Comparison of ENCODE assay signal across 8 cellular contexts in the genomic region with DNA sequence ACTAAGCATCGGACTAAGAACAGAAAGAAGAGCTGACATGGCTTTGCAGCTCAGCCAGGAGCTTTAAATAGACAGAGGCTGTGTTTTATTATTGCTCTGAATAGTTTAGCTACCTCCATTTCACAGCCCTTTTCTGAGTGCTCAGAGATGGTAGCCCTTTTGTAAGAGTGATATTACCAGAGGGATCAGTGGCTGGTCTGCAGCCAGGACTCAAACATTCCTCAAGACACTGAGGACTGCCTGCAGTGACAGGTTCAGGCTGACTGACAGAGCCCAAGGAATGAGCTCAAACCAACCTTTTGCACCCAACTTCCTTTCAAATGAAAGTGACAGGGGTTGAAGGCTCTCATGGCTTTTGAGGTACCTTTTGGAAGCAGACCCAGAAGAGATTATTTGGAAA.
DNase-seq lines count a peak whose midpoint lies in the region; ATAC-seq and TF ChIP-seq lines count a peak whose summit lies in the region.

No MANE protein-coding gene starts in this region.

- WGBS in SK-N-SH (ENCODE audit: low lambda C conversion rate), result 78% methylated on average over 1 of the region's 1 CpG
- 4 to 7% methylated on average over 1 of the region's 1 CpG for WGBS in heart right ventricle, 2 donors
- WGBS in suprapubic skin, result 15% methylated on average over 1 of the region's 1 CpG

- H3K9me2 ChIP-seq in SK-N-SH, result no peaks in the 10 kb centered on the region

- TF ChIP-seq RAD21 in SK-N-SH (IDR thresholded peaks at IDR 0.05; ENCODE audit: low read length), result no peak

- no peaks in the 10 kb centered on the region for H3K79me2 ChIP-seq in SK-N-SH (ENCODE audit: insufficient read depth)

- CTCF ChIA-PET in SK-N-SH (lab: Yijun Ruan, JAX), result interaction anchor here (0.6 to 1.5 kb wide), 4 partner anchors 9 to 1075 kb away, joined by 3 to 5 read pairs (median 4); no protein-coding TSS in a partner anchor

- peaks cover 3% of the 10 kb centered on the region for H3F3A ChIP-seq in SK-N-SH (replicated peaks; ENCODE audit: insufficient read depth)

- H3K4me3 ChIP-seq in SK-N-SH (ENCODE audit: low read depth in 2 of 2, low read length in 1 of 2), result no peak overlapping the region; a peak in 1 of 4 replicates
- peak overlapping the region in 8 of 10 donors; percentile 5 to 42 (median 33) for H3K4me3 ChIP-seq in heart right ventricle
- peak overlapping the region; percentile 21 for H3K4me3 ChIP-seq in suprapubic skin

- no peaks in the 10 kb centered on the region for H3K27me3 ChIP-seq in SK-N-SH (ENCODE audit: insufficient read depth)
- H3K27me3 ChIP-seq in heart right ventricle, result no peaks in the 10 kb centered on the region
- no peaks in the 10 kb centered on the region for H3K27me3 ChIP-seq in suprapubic skin

- intact Hi-C loops in heart right ventricle (cut with DNase I), result loop anchor here in 1 of 10 donors (5.0 kb wide), 1 partner anchor 152 kb away; no protein-coding TSS in a partner anchor

- POLR2A ChIA-PET in SK-N-SH (lab: Yijun Ruan, JAX), result no interaction called here

- peak overlapping the region; percentile 56 for H3K4me2 ChIP-seq in SK-N-SH

- no peaks in the 10 kb centered on the region for H3K9me3 ChIP-seq in SK-N-SH
- no peaks in the 10 kb centered on the region for H3K9me3 ChIP-seq in heart right ventricle
- H3K9me3 ChIP-seq in suprapubic skin, result no peaks in the 10 kb centered on the region

- no peak for TF ChIP-seq POLR2A in suprapubic skin (IDR thresholded peaks at IDR 0.05)

- peak; percentile 34 for ATAC-seq in GM18517 (IDR thresholded peaks at IDR 0.05; ENCODE audit: unreplicated experiment)
- ATAC-seq in HG02588 (IDR thresholded peaks at IDR 0.05; ENCODE audit: unreplicated experiment), result peak; percentile 41
- ATAC-seq in heart right ventricle, result peak; percentile 23 to 75 (median 52)

- no peak for TF ChIP-seq CTCF in SK-N-SH (IDR thresholded peaks at IDR 0.05)
- no peak for TF ChIP-seq CTCF in heart right ventricle (IDR thresholded peaks at IDR 0.05)
- no peak for TF ChIP-seq CTCF in suprapubic skin (IDR thresholded peaks at IDR 0.05)

- TF ChIP-seq EP300 in SK-N-SH (IDR thresholded peaks at IDR 0.05; ENCODE audit: borderline replicate concordance in 1 of 2, low read depth in 1 of 2, low read length in 1 of 2) (no peak), suprapubic skin (IDR thresholded peaks at IDR 0.05) (no peak)

- H3K27ac ChIP-seq in SK-N-SH (ENCODE audit: low read depth in 2 of 2, low read length in 1 of 2) (peak overlapping the region; percentile 35 to 39; a peak in 2 of 4 replicates), heart right ventricle (peak overlapping the region in 9 of 10 donors; percentile 22 to 79 (median 76)), suprapubic skin (no peak overlapping the region)

- H3K4me1 ChIP-seq in SK-N-SH (ENCODE audit: control insufficient read depth in 1 of 2, insufficient read depth in 2 of 2, low read depth in 1 of 2, low read length in 1 of 2) (peaks cover 0 to 18% of the 10 kb centered on the region in 2 experiments; a peak in 3 of 4 replicates), heart right ventricle (peaks cover 4 to 47% (median 31%) of the 10 kb centered on the region in 9 donors), suprapubic skin (peaks cover 8% of the 10 kb centered on the region)

- DNase-seq in SK-N-SH (no peak), heart right ventricle (peak; percentile 11 to 17), suprapubic skin (ENCODE audit: low spot score in 2 of 2) (no peak), HPDE6-E6E7 (ENCODE audit: extremely low spot score) (no peak), SKM-1 treated with dmso at 0.1 percent for 144 hours (lab: John Stamatoyannopoulos, UW; ENCODE audit: unreplicated experiment) (no peak)
- DNase-seq in activated effector memory CD4-positive, alpha-beta T cell treated with Interleukin-2 at 50 U/mL for 16 hours, result no peak

- H3K36me3 ChIP-seq in SK-N-SH (replicated peaks in 1 of 2; ENCODE audit: control insufficient read depth in 1 of 2, insufficient read depth in 2 of 2, low read length in 1 of 2), result peaks cover 3 to 13% of the 10 kb centered on the region in 2 experiments
- no peaks in the 10 kb centered on the region for H3K36me3 ChIP-seq in heart right ventricle
- H3K36me3 ChIP-seq in suprapubic skin, result no peaks in the 10 kb centered on the region

- H4K20me1 ChIP-seq in SK-N-SH (ENCODE audit: insufficient read depth), result no peaks in the 10 kb centered on the region

- peak overlapping the region; percentile 71; the same call in 1 of the 2 replicates for H2AFZ ChIP-seq in SK-N-SH (ENCODE audit: low read depth)

- H3K9ac ChIP-seq in SK-N-SH, result no peak overlapping the region

TF ChIP-seq in SK-N-SH, 30 proteins besides CTCF, POLR2A, EP300 and RAD21:
- TF ChIP-seq ELF1 (IDR thresholded peaks at IDR 0.05) (no peak), YY1 (IDR thresholded peaks at IDR 0.05; ENCODE audit: low read depth) (no peak)
- TF ChIP-seq, protein P1, sequence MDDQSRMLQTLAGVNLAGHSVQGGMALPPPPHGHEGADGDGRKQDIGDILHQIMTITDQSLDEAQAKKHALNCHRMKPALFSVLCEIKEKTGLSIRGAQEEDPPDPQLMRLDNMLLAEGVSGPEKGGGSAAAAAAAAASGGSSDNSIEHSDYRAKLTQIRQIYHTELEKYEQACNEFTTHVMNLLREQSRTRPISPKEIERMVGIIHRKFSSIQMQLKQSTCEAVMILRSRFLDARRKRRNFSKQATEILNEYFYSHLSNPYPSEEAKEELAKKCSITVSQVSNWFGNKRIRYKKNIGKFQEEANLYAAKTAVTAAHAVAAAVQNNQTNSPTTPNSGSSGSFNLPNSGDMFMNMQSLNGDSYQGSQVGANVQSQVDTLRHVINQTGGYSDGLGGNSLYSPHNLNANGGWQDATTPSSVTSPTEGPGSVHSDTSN (IDR thresholded peaks at IDR 0.05), result peak; percentile 46; the same call in 1 of the 2 replicates

Comparison
In these comparisons a context has a peak if more than half of its experiments do, and no peak if none do; other contexts are left out.
1. DNase-seq: peak in heart right ventricle (2 of 2); none in SK-N-SH (single experiment), suprapubic skin (0 of 2), activated effector memory CD4-positive, alpha-beta T cell treated with Interleukin-2 at 50 U/mL for 16 hours (single experiment), HPDE6-E6E7 (single experiment) and SKM-1 treated with dmso at 0.1 percent for 144 hours (single experiment).
2. H3K4me3 ChIP-seq: peak in heart right ventricle (8 of 10) and suprapubic skin (single experiment); none in SK-N-SH (0 of 2).
3. Peak in every context shown above with its lines, with median percentiles within 50 percentile points of each other: ATAC-seq.